8 cellular contexts compared by ENCODE assay signal in the genomic region with DNA sequence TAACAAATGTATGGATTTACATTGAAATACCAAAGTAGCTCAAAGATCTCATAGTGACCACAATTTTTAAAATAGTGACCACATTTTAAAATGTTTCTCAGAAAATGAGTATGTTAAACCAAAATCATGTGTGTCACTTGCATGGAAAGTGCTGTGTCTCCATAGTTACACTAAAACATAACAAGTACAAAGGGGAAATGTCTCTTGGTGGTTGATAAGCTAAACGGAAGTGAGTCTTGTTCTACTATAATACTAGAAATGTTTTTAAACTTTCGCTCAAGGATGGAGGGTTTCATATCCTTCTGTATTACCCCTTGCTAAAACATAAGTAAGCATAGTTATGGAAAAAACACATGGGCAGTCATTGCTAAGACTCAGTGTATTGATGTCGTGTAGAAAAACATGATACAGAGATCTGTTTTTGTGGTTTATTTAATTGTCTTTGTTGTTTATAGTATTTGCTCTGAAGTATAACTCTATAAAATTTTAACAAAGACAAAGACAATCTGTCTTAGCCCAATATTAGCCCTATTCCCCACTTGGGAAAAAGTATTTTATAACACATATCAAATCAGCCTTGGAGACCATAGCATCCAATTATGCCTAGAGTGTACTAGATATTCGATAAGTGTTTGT. TPM values are rescaled to one million over a fixed set of nuclear protein-coding genes. Genes with fewer than 3 reads are reported as not detected.
A peak's percentile ranks its signal among the peaks of the same experiment; 100 is the strongest.
DNase-seq lines count a peak whose midpoint lies in the region; ATAC-seq and TF ChIP-seq lines count a peak whose summit lies in the region.

No MANE protein-coding gene starts in this region.

- peak; percentile 60 for ATAC-seq in GM21515 (IDR thresholded peaks at IDR 0.05; ENCODE audit: unreplicated experiment)

- peak overlapping the region; percentile 84 for H3K27ac ChIP-seq in effector memory CD4-positive, alpha-beta T cell (ENCODE audit: insufficient read depth, low read length, poor library complexity, severe bottlenecking)
- H3K27ac ChIP-seq in osteoblast (ENCODE audit: low read depth, low read length): no peak overlapping the region

- H3K4me3 ChIP-seq in effector memory CD4-positive, alpha-beta T cell (ENCODE audit: insufficient read depth, low read depth, low read length, poor library complexity, severe bottlenecking): no peak overlapping the region
- H3K4me3 ChIP-seq in osteoblast (ENCODE audit: insufficient read depth, low read length): no peak overlapping the region

- H3K27me3 ChIP-seq in effector memory CD4-positive, alpha-beta T cell (replicated peaks; ENCODE audit: control insufficient read depth, insufficient read depth, low read length, poor library complexity, severe bottlenecking): no peaks in the 10 kb centered on the region
- H3K27me3 ChIP-seq in osteoblast (ENCODE audit: insufficient read depth, low read length): no peaks in the 10 kb centered on the region

- no peak for TF ChIP-seq CTCF in osteoblast (IDR thresholded peaks at IDR 0.05; ENCODE audit: extremely low read depth, low read depth, low read length)

- no peaks in the 10 kb centered on the region for H3K79me2 ChIP-seq in osteoblast (ENCODE audit: insufficient read depth, low read length)

- H4K20me1 ChIP-seq in osteoblast (ENCODE audit: insufficient read depth, low read length): no peaks in the 10 kb centered on the region

- H3K4me2 ChIP-seq in osteoblast (ENCODE audit: insufficient read depth, low read length): no peak overlapping the region

- peaks cover 25% of the 10 kb centered on the region for H3K4me1 ChIP-seq in effector memory CD4-positive, alpha-beta T cell (ENCODE audit: control insufficient read depth, insufficient read depth, low read length, poor library complexity, severe bottlenecking)
- H3K4me1 ChIP-seq in osteoblast (ENCODE audit: insufficient read depth, low read length): no peaks in the 10 kb centered on the region

- H3K9me3 ChIP-seq in effector memory CD4-positive, alpha-beta T cell (ENCODE audit: control insufficient read depth, low read length): no peaks in the 10 kb centered on the region
- no peaks in the 10 kb centered on the region for H3K9me3 ChIP-seq in osteoblast (ENCODE audit: low read depth, low read length)

- no peak overlapping the region for H2AFZ ChIP-seq in osteoblast (ENCODE audit: low read length)

- DNase-seq in GDM1 (lab: John Stamatoyannopoulos, UW) (peak; percentile 61), Kasumi-1 (lab: John Stamatoyannopoulos, UW) (peak; percentile 94), NK-92 (lab: John Stamatoyannopoulos, UW; ENCODE audit: unreplicated experiment) (no peak), putamen (ENCODE audit: low spot score) (no peak), osteoblast (ENCODE audit: insufficient read length, low spot score, missing footprints) (no peak)
- no peak for DNase-seq in effector memory CD4-positive, alpha-beta T cell
- DNase-seq in stimulated activated naive CD4-positive, alpha-beta T cell treated with Interleukin-2 at 50 U/mL for 16 hours (lab: John Stamatoyannopoulos, UW): no peak

- no peaks in the 10 kb centered on the region for H3K36me3 ChIP-seq in effector memory CD4-positive, alpha-beta T cell (ENCODE audit: control insufficient read depth, insufficient read depth, low read length)
- H3K36me3 ChIP-seq in osteoblast (ENCODE audit: insufficient read depth, low read length): no peaks in the 10 kb centered on the region

RNA-seq across cellular contexts. Expression of a gene that starts 27.0 kb away (rescaled TPM):
- 30.4 and 32.7 TPM in 2 replicates for total RNA-seq in osteoblast

RNA-seq across cellular contexts. Expression of a gene that starts 50.2 kb away (rescaled TPM):
- total RNA-seq in osteoblast: 55.7 and 68.0 TPM in 2 replicates

Comparison
In these comparisons a context has a peak if more than half of its experiments do, and no peak if none do; other contexts are left out.
1. DNase-seq: peak in GDM1 (single experiment) and Kasumi-1 (2 of 2); none in effector memory CD4-positive, alpha-beta T cell (0 of 3), NK-92 (single experiment), putamen (single experiment), osteoblast (single experiment) and stimulated activated naive CD4-positive, alpha-beta T cell treated with Interleukin-2 at 50 U/mL for 16 hours (single experiment).